In genomic region chr1:227757781-227758180, GRCh38 we compare ENCODE assay signal across 17 cellular contexts. TPM values are rescaled to one million over a fixed set of nuclear protein-coding genes. Genes with fewer than 3 reads are reported as not detected.
DNase-seq lines count a peak whose midpoint lies in the region; ATAC-seq and TF ChIP-seq lines count a peak whose summit lies in the region.
"Had no signal": no experiment of that assay in that cellular context is flagged by ENCODE, and none has a peak within 500 bp of the region (broad histone marks: within the 10 kb centered on the region; RNA-seq: fewer than 3 reads in every experiment).

No MANE protein-coding gene starts in this region.

- H3K27me3 ChIP-seq in heart left ventricle: no peaks in the 10 kb centered on the region
- H3K27me3 ChIP-seq in dorsolateral prefrontal cortex: no peaks in the 10 kb centered on the region
- no peaks in the 10 kb centered on the region for H3K27me3 ChIP-seq in psoas muscle (ENCODE audit: insufficient read depth in 3 of 3, low read length in 2 of 3)
- no peaks in the 10 kb centered on the region for H3K27me3 ChIP-seq in uterus
- H3K27me3 ChIP-seq: MG63 had no signal

- TF ChIP-seq CTCF in heart left ventricle (IDR thresholded peaks at IDR 0.05) (no peak), dorsolateral prefrontal cortex (IDR thresholded peaks at IDR 0.05 in 54 of 56, conservative IDR thresholded peaks at IDR 0.05 in 2 of 56; ENCODE audit: low read depth in 1 of 56, partially characterized antibody in 56 of 56) (no peak), psoas muscle (IDR thresholded peaks at IDR 0.05) (no peak), uterus (IDR thresholded peaks at IDR 0.05) (no peak), omental fat pad (IDR thresholded peaks at IDR 0.05) (no peak)

- H3K4me3 ChIP-seq in heart left ventricle (no peak overlapping the region), dorsolateral prefrontal cortex (no peak overlapping the region), psoas muscle (no peak overlapping the region), uterus (no peak overlapping the region)
- H3K4me3 ChIP-seq: MG63, PC-9 had no signal

- intact Hi-C loops in heart left ventricle (cut with DNase I): no loop called here
- intact Hi-C loops in left cardiac atrium (cut with DNase I): no loop called here
- intact Hi-C loops in dorsolateral prefrontal cortex (cut with DNase I): loop anchor here in 1 of 2 donors (2.0 kb wide), 1 partner anchor 27 kb away; no protein-coding TSS in a partner anchor
- intact Hi-C loops in psoas muscle (cut with DNase I): no loop called here
- intact Hi-C loops in uterus (cut with DNase I; ENCODE audit: low total_unique reads): no loop called here

- peaks cover 0 to 84% (median 49%) of the 10 kb centered on the region in 12 donors for H3K4me1 ChIP-seq in heart left ventricle
- H3K4me1 ChIP-seq in psoas muscle: peaks cover 86% of the 10 kb centered on the region
- peaks cover 9 to 11% of the 10 kb centered on the region in 2 donors for H3K4me1 ChIP-seq in uterus

- H3K27ac ChIP-seq in heart left ventricle (peak overlapping the region in 8 of 12 donors; percentile 73 to 90 (median 84)), dorsolateral prefrontal cortex (peak overlapping the region in 42 of 59 donors; percentile 1 to 89 (median 49)), psoas muscle (peak overlapping the region; percentile 10), uterus (peak overlapping the region; percentile 47 to 95)
- H3K27ac ChIP-seq: PC-9 had no signal

- H3K9me3 ChIP-seq in heart left ventricle: no peaks in the 10 kb centered on the region
- H3K9me3 ChIP-seq in psoas muscle: no peaks in the 10 kb centered on the region
- H3K9me3 ChIP-seq in uterus: no peaks in the 10 kb centered on the region
- H3K9me3 ChIP-seq: MG63 had no signal

- ATAC-seq in heart left ventricle: peak; percentile 14 to 51 (median 32)
- no peak for ATAC-seq in left cardiac atrium
- no peak for ATAC-seq in psoas muscle
- no peak for ATAC-seq in SK-N-SH treated with all-trans-retinoic acid at 6 μM for 48 hours
- no peak for ATAC-seq in GM19452 (IDR thresholded peaks at IDR 0.05; ENCODE audit: unreplicated experiment)
- no peak for ATAC-seq in omental fat pad (ENCODE audit: low FRiP score)
- ATAC-seq: HepG2 had no signal

- H3K36me3 ChIP-seq in heart left ventricle: peaks cover 0 to 38% (median 30%) of the 10 kb centered on the region in 9 donors
- H3K36me3 ChIP-seq in psoas muscle (ENCODE audit: insufficient read depth in 1 of 2, low read depth in 1 of 2): peaks cover 0 to 12% of the 10 kb centered on the region in 2 donors
- H3K36me3 ChIP-seq in uterus: no peaks in the 10 kb centered on the region

- WGBS in heart left ventricle, 4 donors: 36 to 60% (median 51%) methylated on average over 2 of the region's 2 CpGs
- 41 to 70% (median 56%) methylated on average over 2 of the region's 2 CpGs for WGBS in psoas muscle, 3 donors

- no peak for TF ChIP-seq POLR2A in heart left ventricle (IDR thresholded peaks at IDR 0.05)
- no peak for TF ChIP-seq POLR2A in uterus (IDR thresholded peaks at IDR 0.05)

- peak in 1 of 5 donors; percentile 59 for DNase-seq in heart left ventricle
- DNase-seq in left cardiac atrium: no peak
- no peak for DNase-seq in dorsolateral prefrontal cortex
- no peak for DNase-seq in psoas muscle
- DNase-seq in uterus: peak in 1 of 2 donors; percentile 53
- no peak for DNase-seq in omental fat pad (ENCODE audit: low spot score)
- DNase-seq: C1 segment of cervical spinal cord, MG63, NCI-H1105, NCI-H1694 treated with DMSO at 0.1 percent for 48 hours, NCI-H748 treated with DMSO at 0.1 percent for 48 hours, PC-9, SHP77 had no signal

TF ChIP-seq in SK-N-SH treated with all-trans-retinoic acid at 6 μM for 48 hours, 23 proteins besides CTCF, POLR2A, EP300 and RAD21:
- TF ChIP-seq RARB (CRISPR knock-in tag; IDR thresholded peaks at IDR 0.05): no peak
- no peak for TF ChIP-seq ZFP3 (CRISPR knock-in tag; IDR thresholded peaks at IDR 0.05)
- no peak for TF ChIP-seq CSRNP3 (CRISPR knock-in tag; IDR thresholded peaks at IDR 0.05)
- TF ChIP-seq ESRRG (CRISPR knock-in tag; IDR thresholded peaks at IDR 0.05): no peak
- TF ChIP-seq CSDC2 (CRISPR knock-in tag; IDR thresholded peaks at IDR 0.05): no peak
- no peak for TF ChIP-seq BACH2 (CRISPR knock-in tag; IDR thresholded peaks at IDR 0.05; ENCODE audit: borderline replicate concordance)
- TF ChIP-seq ZC3H10 (CRISPR knock-in tag; IDR thresholded peaks at IDR 0.05): no peak
- no peak for TF ChIP-seq ARNTL (CRISPR knock-in tag; IDR thresholded peaks at IDR 0.05; ENCODE audit: borderline replicate concordance, low read depth)
- no peak for TF ChIP-seq PPARA (CRISPR knock-in tag; IDR thresholded peaks at IDR 0.05; ENCODE audit: borderline replicate concordance)
- no peak for TF ChIP-seq POU6F1 (CRISPR knock-in tag; IDR thresholded peaks at IDR 0.05; ENCODE audit: borderline replicate concordance, low read depth)
- no peak for TF ChIP-seq SNAI2 (CRISPR knock-in tag; IDR thresholded peaks at IDR 0.05)
- TF ChIP-seq TCF4 (CRISPR knock-in tag; IDR thresholded peaks at IDR 0.05; ENCODE audit: borderline replicate concordance): no peak
TF ChIP-seq in SK-N-SH treated with all-trans-retinoic acid at 6 μM for 48 hours: peak in this region for 0.

RNA-seq across cellular contexts. Expression of gene SNAP47, which starts 22.5 kb away (rescaled TPM):
- total RNA-seq in heart left ventricle (100 to 1,000 TPM in 1 of 9 donors, 10 to 100 TPM in 8; 24.7 to 106 (median 37.9) TPM), left cardiac atrium (10 to 100 TPM; 37.9 to 38.5 TPM), dorsolateral prefrontal cortex (100 to 1,000 TPM in 2 of 120 experiments, 10 to 100 TPM in 118; 39.7 to 102 (median 75.0) TPM), psoas muscle (10 to 100 TPM; 19.6 to 40.5 (median 31.5) TPM), uterus (10 to 100 TPM; 33.3 to 75.5 (median 55.2) TPM), omental fat pad (10 to 100 TPM; 23.7 to 63.2 (median 31.2) TPM)
- polyA plus RNA-seq in heart left ventricle (10 to 100 TPM; 22.1 to 32.5 TPM), psoas muscle (10 to 100 TPM; 17.9 to 26.6 (median 20.4) TPM)

RNA-seq across cellular contexts. Expression of gene JMJD4, which starts 22.7 kb away (rescaled TPM):
- 10 to 100 TPM in 7 of 9 donors, 1 to 10 TPM in 2; 7.8 to 14.1 (median 11.5) TPM for total RNA-seq in heart left ventricle
- 10 to 100 TPM in 1 of 2 donors, 1 to 10 TPM in 1; 7.9 to 12.6 TPM for polyA plus RNA-seq in heart left ventricle
- 10 to 100 TPM in 1 of 2 donors, 1 to 10 TPM in 1; 9.7 to 14.1 TPM for total RNA-seq in left cardiac atrium
- 10 to 100 TPM in 115 of 120 experiments, 1 to 10 TPM in 5; 7.0 to 20.5 (median 13.3) TPM for total RNA-seq in dorsolateral prefrontal cortex
- total RNA-seq in psoas muscle: 10 to 100 TPM in 3 of 4 donors, 1 to 10 TPM in 1; 9.0 to 16.2 (median 14.3) TPM
- polyA plus RNA-seq in psoas muscle: 10 to 100 TPM; 12.4 to 20.5 (median 15.7) TPM
- total RNA-seq in uterus: 10 to 100 TPM in 2 of 4 donors, 1 to 10 TPM in 2; 5.0 to 29.6 (median 15.7) TPM
- total RNA-seq in omental fat pad: 10 to 100 TPM; 22.7 to 33.9 (median 25.1) TPM

RNA-seq across cellular contexts. Expression of gene PRSS38, which starts 57.7 kb away (rescaled TPM):
- total RNA-seq in heart left ventricle (not detected), left cardiac atrium (not detected), dorsolateral prefrontal cortex (under 1 TPM in 2 of 120 experiments, not detected in 118; 0.47 to 0.69 TPM), psoas muscle (not detected), uterus (not detected), omental fat pad (not detected)
- polyA plus RNA-seq in heart left ventricle (not detected), psoas muscle (not detected)
- total RNA-seq: A172, HepG2, PC-9 had no signal
- polyA plus RNA-seq: HepG2 had no signal

Comparison
In these comparisons a context has a peak if more than half of its experiments do, and no peak if none do; other contexts are left out.
1. ATAC-seq: peak in heart left ventricle (4 of 4); none in left cardiac atrium (0 of 2), psoas muscle (0 of 4), SK-N-SH treated with all-trans-retinoic acid at 6 μM for 48 hours (single experiment), GM19452 (single experiment) and omental fat pad (single experiment).
2. H3K27ac ChIP-seq: peak in every context shown above with its lines; median percentile 84 in heart left ventricle; 71 in uterus; 49 in dorsolateral prefrontal cortex; 10 in psoas muscle.